16 cellular contexts compared by ENCODE assay signal in the genomic region with DNA sequence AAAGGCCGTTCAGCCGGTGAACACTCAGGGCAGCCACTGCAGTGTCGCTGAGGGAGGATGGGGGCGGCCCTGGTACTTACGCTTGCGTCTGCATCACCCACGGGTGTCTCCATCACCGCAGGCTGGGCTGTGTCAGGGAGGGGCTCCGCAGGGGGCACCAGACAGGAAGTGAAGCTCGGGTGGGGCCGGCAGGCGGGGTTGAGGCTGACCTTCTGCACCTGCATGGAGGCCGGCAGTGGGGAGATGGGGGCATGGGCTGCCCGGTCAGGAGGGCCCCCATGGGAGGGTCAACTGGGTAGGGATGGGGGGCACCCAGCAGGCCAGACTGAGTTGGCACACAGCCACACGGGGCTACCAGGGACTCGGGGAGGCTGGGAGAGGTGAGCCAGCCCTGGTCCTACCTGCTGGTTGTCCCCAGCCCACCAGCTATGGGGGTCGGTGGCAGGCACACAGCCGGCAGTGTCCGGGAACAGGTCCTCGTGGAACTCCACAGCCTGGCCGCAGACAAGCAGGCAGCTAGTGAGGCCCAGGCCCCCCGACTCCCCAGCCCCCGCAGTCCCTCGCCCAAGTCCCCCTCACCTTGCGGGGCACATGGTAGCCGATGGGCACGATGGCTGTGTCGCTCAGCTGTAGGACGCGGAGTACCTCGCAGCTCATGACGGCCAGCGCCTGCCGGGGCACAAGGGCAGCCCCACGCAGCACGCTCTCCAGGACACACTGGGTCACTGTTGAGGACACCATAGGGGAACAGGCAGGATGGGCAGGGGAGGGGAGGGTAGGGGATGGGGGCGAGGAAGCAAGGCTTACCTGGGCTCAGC. TPM values are rescaled to one million over a fixed set of nuclear protein-coding genes. Genes with fewer than 3 reads are reported as not detected.
DNase-seq lines count a peak whose midpoint lies in the region; ATAC-seq, FAIRE-seq and TF ChIP-seq lines count a peak whose summit lies in the region.
"Had no signal": no experiment of that assay in that cellular context is flagged by ENCODE, and none has a peak within 500 bp of the region (broad histone marks: within the 10 kb centered on the region; RNA-seq: fewer than 3 reads in every experiment).

No MANE protein-coding gene starts in this region.

- no peak overlapping the region for H3K56ac ChIP-seq in H1 (replicated peaks; ENCODE audit: insufficient read length, low read depth, low read length)

- H2BK15ac ChIP-seq in H1 (ENCODE audit: low read length): no peak overlapping the region

- H3K4me3 ChIP-seq in DOHH2 (ENCODE audit: low read length) (peak overlapping the region; percentile 0; the same call in 1 of the 2 replicates), H1 (ENCODE audit: extremely low read depth in 1 of 4, insufficient read depth in 2 of 4, low read depth in 3 of 4, low read length in 4 of 4) (no peak overlapping the region), spleen (no peak overlapping the region), gastrocnemius medialis (no peak overlapping the region)
- H3K4me3 ChIP-seq: GM23338 had no signal

- H3K18ac ChIP-seq in H1 (ENCODE audit: extremely low read depth, low read length): no peak overlapping the region

- H3K14ac ChIP-seq in H1 (ENCODE audit: insufficient read length): no peak overlapping the region

- no peak overlapping the region for H3K4ac ChIP-seq in H1 (replicated peaks; ENCODE audit: insufficient read length, low read depth, low read length)

- H3K27ac ChIP-seq in DOHH2 (ENCODE audit: low read depth, low read length) (0 out of 2 replicates have a peak overlapping the region, but pooled peaks have one; percentile 22), H1 (ENCODE audit: low read depth, low read length) (no peak overlapping the region), spleen (peak overlapping the region in 1 of 8 donors; percentile 36), gastrocnemius medialis (no peak overlapping the region)

- H2BK120ac ChIP-seq in H1 (replicated peaks; ENCODE audit: low read depth, low read length): no peak overlapping the region

- no peak for FAIRE-seq in H1 (lab: Jason Lieb, UNC)

- no peaks in the 10 kb centered on the region for H3K27me3 Mint-ChIP-seq in IgD-negative memory B cell

- TF ChIP-seq RAD21 in H1 (IDR thresholded peaks at IDR 0.05 in 1 of 2, conservative IDR thresholded peaks at IDR 0.05 in 1 of 2; ENCODE audit: low read depth in 2 of 2, low read length in 2 of 2): no peak

- peaks cover 7% of the 10 kb centered on the region for H3K36me3 Mint-ChIP-seq in IgD-negative memory B cell

- no peak for TF ChIP-seq CTCF in DOHH2 (IDR thresholded peaks at IDR 0.05; ENCODE audit: low read depth, low read length, poor library complexity, severe bottlenecking)
- TF ChIP-seq CTCF in H1 (IDR thresholded peaks at IDR 0.05; ENCODE audit: control extremely low read depth in 1 of 3, insufficient read depth in 1 of 3, low read depth in 1 of 3, low read length in 3 of 3): no peak
- TF ChIP-seq CTCF in spleen (IDR thresholded peaks at IDR 0.05 in 8 of 11, conservative IDR thresholded peaks at IDR 0.05 in 3 of 11): no peak
- no peak for TF ChIP-seq CTCF in gastrocnemius medialis (IDR thresholded peaks at IDR 0.05 in 4 of 5, conservative IDR thresholded peaks at IDR 0.05 in 1 of 5)

- in situ Hi-C loops in gastrocnemius medialis (cut with MboI; ENCODE audit: low sequenced_read_pairs in 4 of 4): loop anchor here in 2 of 4 donors (5.0 kb wide), 1 partner anchor 33 kb away; no protein-coding TSS in a partner anchor

- DNase-seq in H1 (ENCODE audit: low read depth in 1 of 2, low spot score in 2 of 2) (no peak), spleen (peak; percentile 77), gastrocnemius medialis (no peak), NCI-H1417 treated with DMSO at 0.1 percent for 48 hours (lab: John Stamatoyannopoulos, UW) (no peak), C1 segment of cervical spinal cord (lab: John Stamatoyannopoulos, UW) (no peak)
- DNase-seq: Kasumi-1, NCI-H1105 treated with DMSO at 0.1 percent for 48 hours, NCI-H1930, NCI-H2171, NCI-H446, NCI-H69 had no signal

- peaks cover 51% of the 10 kb centered on the region for H3K4me1 ChIP-seq in DOHH2 (ENCODE audit: control insufficient read depth, low read length)
- peaks cover 0 to under 1% (median 0%) of the 10 kb centered on the region in 4 experiments; a peak in 3 of 7 replicates for H3K4me1 ChIP-seq in H1 (replicated peaks in 1 of 4; ENCODE audit: control insufficient read depth in 3 of 4, insufficient read depth in 4 of 4, low read length in 3 of 4)
- peaks cover 2 to 54% (median 24%) of the 10 kb centered on the region in 6 donors for H3K4me1 ChIP-seq in spleen
- H3K4me1 ChIP-seq in gastrocnemius medialis: no peaks in the 10 kb centered on the region

- peaks cover 35% of the 10 kb centered on the region for H3K36me3 ChIP-seq in DOHH2 (ENCODE audit: control insufficient read depth, low read length)
- H3K36me3 ChIP-seq in H1 (ENCODE audit: control insufficient read depth in 2 of 4, insufficient read depth in 4 of 4, low read length in 3 of 4): no peaks in the 10 kb centered on the region
- H3K36me3 ChIP-seq in spleen: peaks cover 0 to 100% (median 57%) of the 10 kb centered on the region in 6 donors
- peaks cover 0 to 7% of the 10 kb centered on the region in 2 donors for H3K36me3 ChIP-seq in gastrocnemius medialis

- no peak overlapping the region for H4K91ac ChIP-seq in H1 (replicated peaks; ENCODE audit: insufficient read length, low read length)

- TF ChIP-seq EP300 in H1 (IDR thresholded peaks at IDR 0.05; ENCODE audit: borderline replicate concordance in 1 of 2, low read depth in 2 of 2, low read length in 2 of 2): no peak

- 93% methylated on average over 32 of the region's 37 CpGs; no CpG with 5 or more reads in 1 of the 2 experiments for WGBS in H1 (ENCODE audit: extremely low coverage in 1 of 2, insufficient coverage in 1 of 2, insufficient read length in 1 of 2, insufficient replicate concordance in 2 of 2, low coverage in 1 of 2, low lambda C conversion rate in 2 of 2, missing lambda C conversion rate in 1 of 2), 2 experiments
- 80 to 86% (median 82%) methylated on average over 31 to 37 of the region's 37 CpGs for WGBS in spleen, 5 donors

- H4K20me1 ChIP-seq in DOHH2 (ENCODE audit: control insufficient read depth, insufficient read depth, low read depth, low read length) (no peaks in the 10 kb centered on the region), H1 (replicated peaks in 1 of 2; ENCODE audit: control insufficient read depth in 1 of 2, insufficient read depth in 2 of 2, low read length in 2 of 2) (peaks cover 0 to 4% of the 10 kb centered on the region in 2 experiments)

- intact Hi-C loops in spleen (cut with DNase I; ENCODE audit: low total_unique reads): no loop called here
- intact Hi-C loops in gastrocnemius medialis (cut with DNase I; ENCODE audit: low total_unique reads): no loop called here

- H4K5ac ChIP-seq in H1 (ENCODE audit: insufficient read length, low read depth, low read length): no peak overlapping the region

- H3F3A ChIP-seq in DOHH2 (ENCODE audit: control insufficient read depth, insufficient read depth): no peaks in the 10 kb centered on the region; the same call in 1 of the 2 replicates

- POLR2A ChIA-PET in H1 (lab: Charles Lee; ENCODE audit: partially characterized antibody): interaction anchor here (0.7 to 2.4 kb wide), 6 partner anchors 9 to 93 kb away, joined by 3 to 22 read pairs (median 6); a partner anchor contains a TSS

- H2AFZ ChIP-seq in H1 (ENCODE audit: low read length): no peak overlapping the region
- H2AFZ ChIP-seq: GM23338 had no signal

- H3K4me1 Mint-ChIP-seq in IgD-negative memory B cell: peaks cover 12 to 25% (median 22%) of the 10 kb centered on the region in 3 donors
- H3K4me1 Mint-ChIP-seq: GM23338 had no signal

- no peak for ATAC-seq in gastrocnemius medialis
- ATAC-seq: CD8-positive, alpha-beta T cell; GM23338 had no signal

- no peak overlapping the region for H3K23ac ChIP-seq in H1 (ENCODE audit: insufficient read length)

- no peaks in the 10 kb centered on the region for H3K79me1 ChIP-seq in H1 (ENCODE audit: low read depth, low read length)

- H3K4me2 ChIP-seq in DOHH2 (ENCODE audit: low read length): peak overlapping the region; percentile 51
- H3K4me2 ChIP-seq in H1 (ENCODE audit: insufficient read depth in 1 of 2, low read depth in 2 of 2, low read length in 2 of 2): no peak overlapping the region
- H3K4me2 ChIP-seq: GM23338 had no signal

- H2AK5ac ChIP-seq in H1 (ENCODE audit: low read depth, low read length): no peak overlapping the region

- peaks cover 2% of the 10 kb centered on the region; the same call in 1 of the 2 replicates for H3K23me2 ChIP-seq in H1 (ENCODE audit: low read depth, low read length)

- CTCF ChIA-PET in H1 (lab: Charles Lee; ENCODE audit: partially characterized antibody): interaction anchor here (0.7 to 14.0 kb wide), 9 partner anchors 10 to 163 kb away, joined by 3 to 425 read pairs (median 5); no protein-coding TSS in a partner anchor

- H3K9me3 ChIP-seq in DOHH2 (ENCODE audit: control insufficient read depth, insufficient read depth, low read length) (no peaks in the 10 kb centered on the region), H1 (ENCODE audit: insufficient read depth in 2 of 2, low read depth in 1 of 2, low read length in 1 of 2) (no peaks in the 10 kb centered on the region), spleen (no peaks in the 10 kb centered on the region), gastrocnemius medialis (no peaks in the 10 kb centered on the region)

- no peak overlapping the region for H2BK12ac ChIP-seq in H1 (ENCODE audit: low read depth, low read length)

- no peak overlapping the region for H4K8ac ChIP-seq in H1 (ENCODE audit: extremely low read depth, insufficient read depth, low read length)

- no peaks in the 10 kb centered on the region for H3K27me3 ChIP-seq in DOHH2 (ENCODE audit: control insufficient read depth, low read length)
- H3K27me3 ChIP-seq in H1 (replicated peaks in 1 of 4; ENCODE audit: control insufficient read depth in 3 of 4, extremely low read depth in 1 of 4, insufficient read depth in 3 of 4, low read length in 3 of 4): no peaks in the 10 kb centered on the region; a peak in 1 of 7 replicates
- no peaks in the 10 kb centered on the region for H3K27me3 ChIP-seq in spleen (replicated peaks in 1 of 7)
- no peaks in the 10 kb centered on the region for H3K27me3 ChIP-seq in gastrocnemius medialis

- no peaks in the 10 kb centered on the region for H3K9me2 ChIP-seq in DOHH2 (replicated peaks; ENCODE audit: control insufficient read depth, low read length)

- H3K9me3 Mint-ChIP-seq in IgD-negative memory B cell: no peaks in the 10 kb centered on the region
- H3K9me3 Mint-ChIP-seq: CD8-positive, alpha-beta T cell; GM23338 had no signal

- H3K4me3 Mint-ChIP-seq in IgD-negative memory B cell: peak overlapping the region; percentile 59 to 83 (median 77)
- H3K4me3 Mint-ChIP-seq: CD8-positive, alpha-beta T cell; GM23338 had no signal

- peak overlapping the region; percentile 71 to 94 (median 93) for H3K27ac Mint-ChIP-seq in IgD-negative memory B cell
- H3K27ac Mint-ChIP-seq: CD8-positive, alpha-beta T cell; GM23338 had no signal

- no peaks in the 10 kb centered on the region for H3K79me2 ChIP-seq in DOHH2 (ENCODE audit: control insufficient read depth, low read length)
- no peaks in the 10 kb centered on the region for H3K79me2 ChIP-seq in H1 (ENCODE audit: control insufficient read depth in 1 of 2, insufficient read depth in 2 of 2, low read length in 2 of 2)

- H2BK20ac ChIP-seq in H1 (ENCODE audit: low read length): 0 out of 2 replicates have a peak overlapping the region, but pooled peaks have one; percentile 48

- no peak for TF ChIP-seq POLR2A in H1 (IDR thresholded peaks at IDR 0.05; ENCODE audit: control extremely low read depth in 1 of 2, low read depth in 2 of 2, low read length in 2 of 2)
- no peak for TF ChIP-seq POLR2A in spleen (IDR thresholded peaks at IDR 0.05)
- TF ChIP-seq POLR2A in gastrocnemius medialis (IDR thresholded peaks at IDR 0.05): no peak

- H3K9ac ChIP-seq in H1 (replicated peaks in 1 of 4; ENCODE audit: extremely low read depth in 1 of 4, low read depth in 3 of 4, low read length in 3 of 4): no peak overlapping the region

- H2BK5ac ChIP-seq in H1 (ENCODE audit: low read depth, low read length): no peak overlapping the region

RNA-seq across cellular contexts. Expression of a gene that starts 7.2 kb away (rescaled TPM):
- 0.45 TPM for polyA plus RNA-seq in IgD-negative memory B cell
- 9.6 and 10.1 TPM in 2 replicates for total RNA-seq in H1 (2021; fragmentation: NEBNext Ultra II Directional; extraction: Animal tissue kit (Norgen Biotek cat#: 25700))
- polyA plus RNA-seq in H1 (2011; rRNA removed): 11.3 and 25.2 TPM in 2 replicates
- 7.2 TPM for polyA plus RNA-seq in H1 (2011; cell fraction: cytosol; rRNA removed)
- 15.2 TPM for polyA plus RNA-seq in H1 (2011; cell fraction: nucleus; rRNA removed)
- polyA plus RNA-seq in H1 (2012, experiment 1 of 2): 3.4 to 8.6 TPM (median 7.8 TPM) in 4 replicates
- 6.1 TPM for polyA plus RNA-seq in H1 (2012, experiment 2 of 2)
- 16.7 TPM for polyA plus RNA-seq in H1 (2013, experiment 1 of 2)
- 14.5 TPM for polyA plus RNA-seq in H1 (2013, experiment 2 of 2)
- 3.4 and 4.5 TPM in 2 replicates for polyA minus RNA-seq in H1 (2011; rRNA and poly(A)+ RNA removed)
- 11.4 TPM for polyA minus RNA-seq in H1 (2011; cell fraction: cytosol; rRNA and poly(A)+ RNA removed)
- polyA minus RNA-seq in H1 (2011; cell fraction: nucleus; rRNA and poly(A)+ RNA removed): 22.5 TPM
- 10 to 100 TPM in 5 of 7 donors, 1 to 10 TPM in 2; 7.4 to 24.9 (median 15.6) TPM for total RNA-seq in spleen
- polyA plus RNA-seq in spleen: 1 to 10 TPM; 2.0 to 6.3 (median 5.2) TPM
- 10 to 100 TPM in 1 of 4 donors, 1 to 10 TPM in 3; 2.4 to 12.8 (median 3.7) TPM for total RNA-seq in gastrocnemius medialis
- total RNA-seq: OCI-LY7 had no signal

RNA-seq across cellular contexts. Expression of a gene that starts 13.3 kb away (rescaled TPM):
- polyA plus RNA-seq in IgD-negative memory B cell (40.4 TPM), H1 (2011; rRNA removed) (198 and 228 TPM in 2 replicates), spleen (10 to 100 TPM; 65.5 to 88.8 (median 84.8) TPM)
- 78.3 and 84.4 TPM in 2 replicates for total RNA-seq in H1 (2021; fragmentation: NEBNext Ultra II Directional; extraction: Animal tissue kit (Norgen Biotek cat#: 25700))
- 154 TPM for polyA plus RNA-seq in H1 (2011; cell fraction: cytosol; rRNA removed)
- 131 TPM for polyA plus RNA-seq in H1 (2011; cell fraction: nucleus; rRNA removed)
- 57.3 to 96.0 TPM (median 90.9 TPM) in 4 replicates for polyA plus RNA-seq in H1 (2012, experiment 1 of 2)
- 222 TPM for polyA plus RNA-seq in H1 (2012, experiment 2 of 2)
- polyA plus RNA-seq in H1 (2013, experiment 1 of 2): 161 TPM
- polyA plus RNA-seq in H1 (2013, experiment 2 of 2): 151 TPM
- 12.3 and 15.6 TPM in 2 replicates for polyA minus RNA-seq in H1 (2011; rRNA and poly(A)+ RNA removed)
- 31.5 TPM for polyA minus RNA-seq in H1 (2011; cell fraction: cytosol; rRNA and poly(A)+ RNA removed)
- 32.7 TPM for polyA minus RNA-seq in H1 (2011; cell fraction: nucleus; rRNA and poly(A)+ RNA removed)
- total RNA-seq in spleen (10 to 100 TPM; 26.7 to 45.9 (median 30.1) TPM), gastrocnemius medialis (100 to 1,000 TPM; 112 to 174 (median 132) TPM)

RNA-seq across cellular contexts. Expression of a gene that starts 48.5 kb away (rescaled TPM):
- polyA plus RNA-seq in IgD-negative memory B cell (not detected), H1 (2011; rRNA removed) (4.3 and 7.6 TPM in 2 replicates), spleen (1 to 10 TPM in 2 of 3 donors, under 1 TPM in 1; 0.89 to 2.5 (median 2.0) TPM)
- 17.4 and 18.6 TPM in 2 replicates for total RNA-seq in H1 (2021; fragmentation: NEBNext Ultra II Directional; extraction: Animal tissue kit (Norgen Biotek cat#: 25700))
- polyA plus RNA-seq in H1 (2011; cell fraction: cytosol; rRNA removed): 2.7 TPM
- polyA plus RNA-seq in H1 (2011; cell fraction: nucleus; rRNA removed): 8.4 TPM
- polyA plus RNA-seq in H1 (2012, experiment 1 of 2): 8.3 to 13.8 TPM (median 12.3 TPM) in 4 replicates
- 11.8 TPM for polyA plus RNA-seq in H1 (2012, experiment 2 of 2)
- 9.4 TPM for polyA plus RNA-seq in H1 (2013, experiment 1 of 2)
- polyA plus RNA-seq in H1 (2013, experiment 2 of 2): 9.5 TPM
- polyA minus RNA-seq in H1 (2011; rRNA and poly(A)+ RNA removed): 2.0 and 3.2 TPM in 2 replicates
- polyA minus RNA-seq in H1 (2011; cell fraction: cytosol; rRNA and poly(A)+ RNA removed): 7.0 TPM
- 5.7 TPM for polyA minus RNA-seq in H1 (2011; cell fraction: nucleus; rRNA and poly(A)+ RNA removed)
- total RNA-seq in spleen (1 to 10 TPM; 1.8 to 8.4 (median 4.8) TPM), gastrocnemius medialis (under 1 TPM in 3 of 4 donors, not detected in 1; 0.81 to 0.95 (median 0.95) TPM)
- total RNA-seq: CD8-positive, alpha-beta T cell had no signal

RNA-seq across cellular contexts. Expression of a gene that starts 52.0 kb away (rescaled TPM):
- polyA plus RNA-seq in IgD-negative memory B cell (108 TPM), H1 (2011; rRNA removed) (25.2 and 45.7 TPM in 2 replicates), spleen (10 to 100 TPM; 29.7 to 70.6 (median 50.5) TPM)
- 25.8 and 29.8 TPM in 2 replicates for total RNA-seq in H1 (2021; fragmentation: NEBNext Ultra II Directional; extraction: Animal tissue kit (Norgen Biotek cat#: 25700))
- polyA plus RNA-seq in H1 (2011; cell fraction: cytosol; rRNA removed): 17.6 TPM
- polyA plus RNA-seq in H1 (2011; cell fraction: nucleus; rRNA removed): 150 TPM
- polyA plus RNA-seq in H1 (2012, experiment 1 of 2): 11.3 to 25.2 TPM (median 22.8 TPM) in 4 replicates
- polyA plus RNA-seq in H1 (2012, experiment 2 of 2): 17.0 TPM
- polyA plus RNA-seq in H1 (2013, experiment 1 of 2): 17.4 TPM
- 20.0 TPM for polyA plus RNA-seq in H1 (2013, experiment 2 of 2)
- polyA minus RNA-seq in H1 (2011; rRNA and poly(A)+ RNA removed): 11.4 and 17.1 TPM in 2 replicates
- polyA minus RNA-seq in H1 (2011; cell fraction: cytosol; rRNA and poly(A)+ RNA removed): 25.4 TPM
- polyA minus RNA-seq in H1 (2011; cell fraction: nucleus; rRNA and poly(A)+ RNA removed): 43.3 TPM
- total RNA-seq in spleen (100 to 1,000 TPM in 6 of 7 donors, 10 to 100 TPM in 1; 89.9 to 177 (median 149) TPM), gastrocnemius medialis (10 to 100 TPM in 1 of 4 donors, 1 to 10 TPM in 3; 5.7 to 15.3 (median 7.2) TPM)
